8 cellular contexts compared by ENCODE assay signal in the genomic region with DNA sequence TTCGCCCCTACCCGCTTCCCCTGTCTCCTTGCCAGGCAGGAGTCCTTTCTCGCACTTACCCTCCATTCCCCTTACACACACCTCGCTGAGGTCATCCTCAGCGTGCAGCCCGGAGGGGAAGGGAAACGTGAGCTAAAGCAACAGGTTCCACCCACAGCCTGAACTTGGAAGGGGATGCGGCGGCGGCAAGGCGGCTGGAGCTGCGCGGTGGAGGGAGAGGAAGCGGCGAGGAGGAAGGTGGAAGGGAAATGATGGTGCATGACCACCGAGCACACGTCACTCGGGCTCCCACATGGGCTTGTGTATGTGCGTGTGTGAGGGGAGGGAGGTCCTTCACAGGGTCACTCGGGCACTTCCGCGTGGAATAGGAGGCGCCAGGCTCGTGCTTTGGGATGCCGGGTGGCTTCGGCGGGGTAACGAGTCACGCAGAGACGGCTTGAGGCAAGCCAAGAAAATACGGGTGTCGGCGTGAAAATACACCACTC.
A peak's percentile ranks its signal among the peaks of the same experiment; 100 is the strongest.
DNase-seq lines count a peak whose midpoint lies in the region; ATAC-seq and TF ChIP-seq lines count a peak whose summit lies in the region.

No MANE protein-coding gene starts in this region.

- intact Hi-C loops in activated naive CD4-positive, alpha-beta T cell treated with anti-CD3 and anti-CD28 coated beads for 36 hours (cut with micrococcal nuclease) = loop anchor here (2.0 kb wide), 1 partner anchor 66 kb away; no protein-coding TSS in a partner anchor

- peak; percentile 29 to 53 for ATAC-seq in activated T-cell treated with anti-CD3 and anti-CD28 coated beads, Interleukin-2, amount 50 U/mL, for 4 hours

- H3K27ac Mint-ChIP-seq in activated naive CD4-positive, alpha-beta T cell treated with anti-CD3 and anti-CD28 coated beads for 36 hours = no peak overlapping the region
- H3K27ac Mint-ChIP-seq in nephron progenitor cell = no peak overlapping the region

- peak overlapping the region; percentile 75 for H3K4me3 Mint-ChIP-seq in activated naive CD4-positive, alpha-beta T cell treated with anti-CD3 and anti-CD28 coated beads for 36 hours
- H3K4me3 Mint-ChIP-seq in activated T-cell treated with anti-CD3 and anti-CD28 coated beads, Interleukin-2, amount 50 U/mL, for 4 hours = peak overlapping the region; percentile 74
- H3K4me3 Mint-ChIP-seq in nephron progenitor cell = peak overlapping the region; percentile 95

- peak; percentile 44 for DNase-seq in activated naive CD4-positive, alpha-beta T cell treated with anti-CD3 and anti-CD28 coated beads for 36 hours
- no peak for DNase-seq in activated naive CD4-positive, alpha-beta T cell treated with Interleukin-2 at 50 U/mL for 16 hours
- DNase-seq in NCI-H1105 (lab: John Stamatoyannopoulos, UW) (peak; percentile 68), foreskin melanocyte (peak; percentile 36), nephron progenitor cell (peak; percentile 55), midbrain (lab: John Stamatoyannopoulos, UW) (no peak)
- no peak for DNase-seq in activated T-cell treated with anti-CD3 and anti-CD28 coated beads, Interleukin-2, amount 50 U/mL, for 4 hours

- H3K9me3 ChIP-seq in HEK293 (ENCODE audit: control insufficient read depth, insufficient read depth, low read depth, low read length) = no peaks in the 10 kb centered on the region

- H3K36me3 ChIP-seq in HEK293 (ENCODE audit: control insufficient read depth in 2 of 2, insufficient read depth in 1 of 2, low read length in 2 of 2) = peaks cover 0 to 6% of the 10 kb centered on the region in 2 experiments; a peak in 1 of 3 replicates

- TF ChIP-seq CTCF in HEK293 (tag by site-specific recombination; IDR thresholded peaks at IDR 0.05) (no peak), nephron progenitor cell (IDR thresholded peaks at IDR 0.05) (no peak)

- CTCF ChIA-PET in activated naive CD4-positive, alpha-beta T cell treated with anti-CD3 and anti-CD28 coated beads for 36 hours (lab: Charles Lee) = no interaction called here
- CTCF ChIA-PET in HEK293 (lab: Yijun Ruan, JAX) = interaction anchor here (0.9 kb wide), 1 partner anchor 1104 kb away, joined by 4 read pairs; no protein-coding TSS in a partner anchor

- H3K27ac ChIP-seq in HEK293 (ENCODE audit: extremely low read depth, low read depth, low read length) = peak overlapping the region; percentile 93

- POLR2A ChIA-PET in HEK293 (lab: Yijun Ruan, JAX) = interaction anchor here (0.6 to 2.3 kb wide), 5 partner anchors 24 to 131 kb away, joined by 3 to 17 read pairs (median 3); no protein-coding TSS in a partner anchor

- H3K9me3 Mint-ChIP-seq in activated naive CD4-positive, alpha-beta T cell treated with anti-CD3 and anti-CD28 coated beads for 36 hours = no peaks in the 10 kb centered on the region
- no peaks in the 10 kb centered on the region for H3K9me3 Mint-ChIP-seq in activated T-cell treated with anti-CD3 and anti-CD28 coated beads, Interleukin-2, amount 50 U/mL, for 4 hours
- H3K9me3 Mint-ChIP-seq in nephron progenitor cell = no peaks in the 10 kb centered on the region

- H3K27me3 Mint-ChIP-seq in activated naive CD4-positive, alpha-beta T cell treated with anti-CD3 and anti-CD28 coated beads for 36 hours (ENCODE audit: low read depth) = peaks cover 45% of the 10 kb centered on the region
- peaks cover 48% of the 10 kb centered on the region for H3K27me3 Mint-ChIP-seq in activated T-cell treated with anti-CD3 and anti-CD28 coated beads, Interleukin-2, amount 50 U/mL, for 4 hours (ENCODE audit: low read depth)
- peaks cover 48% of the 10 kb centered on the region for H3K27me3 Mint-ChIP-seq in nephron progenitor cell (ENCODE audit: low read depth, poor library complexity)

- H3K4me3 ChIP-seq in HEK293 (ENCODE audit: low read depth, low read length) = peak overlapping the region; percentile 62

- no peaks in the 10 kb centered on the region for H3K4me1 ChIP-seq in HEK293 (ENCODE audit: control insufficient read depth, insufficient read depth, low read length)

- no peaks in the 10 kb centered on the region for H3K36me3 Mint-ChIP-seq in activated naive CD4-positive, alpha-beta T cell treated with anti-CD3 and anti-CD28 coated beads for 36 hours (ENCODE audit: low read depth)
- no peaks in the 10 kb centered on the region for H3K36me3 Mint-ChIP-seq in activated T-cell treated with anti-CD3 and anti-CD28 coated beads, Interleukin-2, amount 50 U/mL, for 4 hours (ENCODE audit: insufficient read depth)
- H3K36me3 Mint-ChIP-seq in nephron progenitor cell (ENCODE audit: low read depth) = no peaks in the 10 kb centered on the region

- peaks cover 16% of the 10 kb centered on the region for H3K4me1 Mint-ChIP-seq in activated naive CD4-positive, alpha-beta T cell treated with anti-CD3 and anti-CD28 coated beads for 36 hours (ENCODE audit: low read depth)
- peaks cover 13% of the 10 kb centered on the region for H3K4me1 Mint-ChIP-seq in activated T-cell treated with anti-CD3 and anti-CD28 coated beads, Interleukin-2, amount 50 U/mL, for 4 hours (ENCODE audit: low read depth)
- peaks cover 48% of the 10 kb centered on the region for H3K4me1 Mint-ChIP-seq in nephron progenitor cell

TF ChIP-seq in HEK293, 187 proteins besides CTCF, POLR2A, EP300 and RAD21 (continues in another document):
- TF ChIP-seq ZNF600 (tag by site-specific recombination; IDR thresholded peaks at IDR 0.05) = peak; percentile 92
- TF ChIP-seq ZNF639 (tag by site-specific recombination; IDR thresholded peaks at IDR 0.05) = 0 out of 2 replicates have a peak, but pooled peaks have one; percentile 35
- no peak for TF ChIP-seq ZNF112 (tag by site-specific recombination; IDR thresholded peaks at IDR 0.05)
- no peak for TF ChIP-seq ZNF350 (tag by site-specific recombination; IDR thresholded peaks at IDR 0.05)
- peak; percentile 86; the same call in 1 of the 2 replicates for TF ChIP-seq ZNF391 (tag by site-specific recombination; IDR thresholded peaks at IDR 0.05; ENCODE audit: borderline replicate concordance, low read depth)
- TF ChIP-seq ZIC2 (tag by site-specific recombination; IDR thresholded peaks at IDR 0.05) = peak; percentile 7; the same call in 1 of the 2 replicates
- TF ChIP-seq ZNF707 (tag by site-specific recombination; IDR thresholded peaks at IDR 0.05) = no peak
- no peak for TF ChIP-seq REPIN1 (tag by site-specific recombination; IDR thresholded peaks at IDR 0.05; ENCODE audit: low read depth)
- TF ChIP-seq ZNF596 (tag by site-specific recombination; IDR thresholded peaks at IDR 0.05) = no peak
- TF ChIP-seq ZNF404 (tag by site-specific recombination; IDR thresholded peaks at IDR 0.05) = no peak
- TF ChIP-seq ZBTB20 (tag by site-specific recombination; IDR thresholded peaks at IDR 0.05) = peak; percentile 70; the same call in 1 of the 2 replicates
- TF ChIP-seq ZNF138 (tag by site-specific recombination; IDR thresholded peaks at IDR 0.05; ENCODE audit: borderline replicate concordance) = no peak
- peak; percentile 69; the same call in 1 of the 2 replicates for TF ChIP-seq SP3 (tag by site-specific recombination; IDR thresholded peaks at IDR 0.05)
- TF ChIP-seq ZNF670 (tag by site-specific recombination; IDR thresholded peaks at IDR 0.05; ENCODE audit: low read depth) = no peak
- TF ChIP-seq ZNF24 (tag by site-specific recombination; IDR thresholded peaks at IDR 0.05) = no peak; the same call in 1 of the 2 replicates
- TF ChIP-seq AEBP2 (tag by site-specific recombination; IDR thresholded peaks at IDR 0.05; ENCODE audit: borderline replicate concordance) = no peak
- TF ChIP-seq KLF9 (tag by site-specific recombination; IDR thresholded peaks at IDR 0.05; ENCODE audit: low read depth) = peak; percentile 42; the same call in 1 of the 2 replicates
- no peak for TF ChIP-seq ZNF354C (tag by site-specific recombination; IDR thresholded peaks at IDR 0.05; ENCODE audit: borderline replicate concordance, low read depth)
- TF ChIP-seq ZSCAN5A (tag by site-specific recombination; IDR thresholded peaks at IDR 0.05) = no peak
- TF ChIP-seq ZNF2 (tag by site-specific recombination; IDR thresholded peaks at IDR 0.05) = peak; percentile 80

Comparison
In these comparisons a context has a peak if more than half of its experiments do, and no peak if none do; other contexts are left out.
1. DNase-seq: peak in activated naive CD4-positive, alpha-beta T cell treated with anti-CD3 and anti-CD28 coated beads for 36 hours (single experiment), NCI-H1105 (single experiment), foreskin melanocyte (single experiment) and nephron progenitor cell (single experiment); none in activated naive CD4-positive, alpha-beta T cell treated with Interleukin-2 at 50 U/mL for 16 hours (single experiment), activated T-cell treated with anti-CD3 and anti-CD28 coated beads, Interleukin-2, amount 50 U/mL, for 4 hours (single experiment) and midbrain (single experiment).
2. Peak in every context shown above with its lines, with median percentiles within 50 percentile points of each other: H3K4me3 Mint-ChIP-seq.